Comparison of ENCODE assay signal across 1 cellular context in the genomic region with DNA sequence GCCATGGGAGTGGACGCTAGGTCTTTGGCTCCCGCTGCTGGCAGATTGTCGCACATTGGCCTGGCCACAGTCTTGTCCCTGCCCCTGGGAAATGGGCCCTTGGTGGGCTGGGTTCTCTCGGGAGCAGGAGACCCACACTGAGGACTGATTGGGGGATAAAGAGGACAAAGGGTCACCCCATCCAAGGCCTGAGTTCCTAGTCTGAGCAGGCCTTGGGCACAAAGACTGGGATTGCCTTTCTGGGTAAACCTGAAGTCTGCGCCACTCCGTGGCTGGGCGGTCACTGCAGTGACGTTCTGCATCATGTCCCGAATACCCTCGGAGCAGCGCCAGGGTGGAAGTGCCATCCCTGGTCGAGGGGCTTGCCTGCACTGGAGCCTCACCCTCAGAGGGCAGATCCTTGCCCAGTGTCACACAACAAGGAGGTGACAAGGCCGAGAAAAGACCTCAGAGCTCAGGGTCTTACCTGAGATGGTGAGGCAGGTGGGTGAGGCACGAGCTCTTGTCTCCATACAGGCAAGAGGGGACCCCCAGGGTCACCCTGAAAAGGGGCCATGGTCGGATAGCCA.
TF ChIP-seq lines count a peak whose summit lies in the region.

No MANE protein-coding gene starts in this region.

TF ChIP-seq in SK-N-SH, 30 proteins besides CTCF, POLR2A, EP300 and RAD21 (continued from another document):
- TF ChIP-seq, protein P1, sequence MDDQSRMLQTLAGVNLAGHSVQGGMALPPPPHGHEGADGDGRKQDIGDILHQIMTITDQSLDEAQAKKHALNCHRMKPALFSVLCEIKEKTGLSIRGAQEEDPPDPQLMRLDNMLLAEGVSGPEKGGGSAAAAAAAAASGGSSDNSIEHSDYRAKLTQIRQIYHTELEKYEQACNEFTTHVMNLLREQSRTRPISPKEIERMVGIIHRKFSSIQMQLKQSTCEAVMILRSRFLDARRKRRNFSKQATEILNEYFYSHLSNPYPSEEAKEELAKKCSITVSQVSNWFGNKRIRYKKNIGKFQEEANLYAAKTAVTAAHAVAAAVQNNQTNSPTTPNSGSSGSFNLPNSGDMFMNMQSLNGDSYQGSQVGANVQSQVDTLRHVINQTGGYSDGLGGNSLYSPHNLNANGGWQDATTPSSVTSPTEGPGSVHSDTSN (IDR thresholded peaks at IDR 0.05) = no peak
- no peak for TF ChIP-seq GABPA (IDR thresholded peaks at IDR 0.05; ENCODE audit: low read depth)
TF ChIP-seq in SK-N-SH: peak in this region for 0.
